In the genomic region with DNA sequence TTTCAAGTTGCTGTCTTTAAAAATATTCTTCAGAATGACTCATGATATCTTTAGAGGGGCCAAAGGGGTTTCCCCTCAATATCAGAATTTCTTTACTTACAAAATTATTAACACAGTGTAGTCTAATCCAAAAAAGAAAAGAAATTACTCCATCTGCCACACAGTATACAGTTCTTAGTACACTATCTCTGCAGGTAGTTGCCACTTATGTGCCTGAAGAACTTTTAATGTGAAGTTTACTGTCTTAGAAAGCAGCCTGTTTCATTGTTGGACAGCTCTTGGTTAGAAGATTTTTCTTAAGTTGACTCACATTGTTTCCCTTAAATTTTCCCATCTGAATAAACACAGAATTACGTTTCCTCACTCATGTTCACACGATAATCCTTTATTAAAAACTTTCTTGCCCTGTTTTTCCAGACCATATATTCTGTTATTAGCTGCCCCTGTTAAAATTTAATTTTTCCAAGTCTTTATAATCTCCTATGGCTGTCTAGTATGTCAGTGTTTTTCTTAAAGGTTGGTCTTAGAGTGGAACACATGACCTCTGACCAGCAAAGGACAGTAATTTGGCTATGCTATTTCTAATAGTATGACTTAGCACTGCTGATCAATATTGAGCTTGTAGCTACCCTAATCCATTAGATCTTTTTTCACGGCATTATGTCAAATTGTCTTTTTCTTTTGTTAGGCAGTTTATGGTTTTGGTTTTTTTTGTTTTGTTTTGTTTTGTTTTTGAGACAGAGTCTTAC, we compare ENCODE assay signal across 17 cellular contexts. TPM values are rescaled to one million over a fixed set of nuclear protein-coding genes. Genes with fewer than 3 reads are reported as not detected.
DNase-seq lines count a peak whose midpoint lies in the region; ATAC-seq, FAIRE-seq and TF ChIP-seq lines count a peak whose summit lies in the region.
"Had no signal": no experiment of that assay in that cellular context is flagged by ENCODE, and none has a peak within 500 bp of the region (broad histone marks: within the 10 kb centered on the region; RNA-seq: fewer than 3 reads in every experiment).

No MANE protein-coding gene starts in this region.

- no peaks in the 10 kb centered on the region for H4K20me1 ChIP-seq in GM12878 (ENCODE audit: control insufficient read depth, insufficient read depth)

- H3K27me3 Mint-ChIP-seq in mesothelial cell of epicardium (ENCODE audit: low read depth) = no peaks in the 10 kb centered on the region
- H3K27me3 Mint-ChIP-seq: memory B cell had no signal

- H3K9me3 ChIP-seq in GM12878 (replicated peaks; ENCODE audit: control insufficient read depth, insufficient read depth, low read length) (no peaks in the 10 kb centered on the region; the same call in 1 of the 3 replicates), adrenal gland (replicated peaks in 1 of 3) (peaks cover 0 to 3% (median 0%) of the 10 kb centered on the region in 3 donors)

- no peak overlapping the region for H2AFZ ChIP-seq in GM12878 (ENCODE audit: control insufficient read depth, low read depth, low read length)

- TF ChIP-seq CTCF in GM12878 (IDR thresholded peaks at IDR 0.05 in 2 of 3, conservative IDR thresholded peaks at IDR 0.05 in 1 of 3; ENCODE audit: control insufficient read depth in 2 of 3, extremely low read depth in 1 of 3, insufficient read depth in 1 of 3, low read depth in 3 of 3, low read length in 3 of 3) = no peak
- TF ChIP-seq CTCF in adrenal gland (IDR thresholded peaks at IDR 0.05) = no peak
- no peak for TF ChIP-seq CTCF in mesothelial cell of epicardium (IDR thresholded peaks at IDR 0.05; ENCODE audit: unreplicated experiment)

- H3K9ac ChIP-seq in GM12878 (ENCODE audit: control insufficient read depth, insufficient read depth, low read length) = no peak overlapping the region

- no peak overlapping the region for H3K4me3 Mint-ChIP-seq in mesothelial cell of epicardium
- H3K4me3 Mint-ChIP-seq: activated T-cell treated with anti-CD3 and anti-CD28 coated beads, Interleukin-2, amount 50 U/mL, for 4 hours; memory B cell had no signal

- in situ Hi-C loops in GM12878 (cut with MboI) = no loop called here

- no peaks in the 10 kb centered on the region for H3K9me3 Mint-ChIP-seq in mesothelial cell of epicardium
- H3K9me3 Mint-ChIP-seq: activated T-cell treated with anti-CD3 and anti-CD28 coated beads, Interleukin-2, amount 50 U/mL, for 4 hours; memory B cell had no signal

- intact Hi-C loops in GM12878 (cut with micrococcal nuclease; ENCODE audit: unreplicated experiment) = loop anchor here (2.0 kb wide), 1 partner anchor 35 kb away; no protein-coding TSS in a partner anchor
- intact Hi-C loops in adrenal gland (cut with DNase I) = no loop called here

- DNase-seq in GM12878 (ENCODE audit: low read depth, low spot score) = no peak
- no peak for DNase-seq in T1000 (lab: John Stamatoyannopoulos, UW)
- DNase-seq in adrenal gland = no peak
- no peak for DNase-seq in RPMI8226
- no peak for DNase-seq in mesothelial cell of epicardium (ENCODE audit: low spot score in 2 of 2, unreplicated experiment in 2 of 2)
- DNase-seq: activated T-cell treated with anti-CD3 and anti-CD28 coated beads, Interleukin-2, amount 50 U/mL, for 4 hours; GDM1; GOT3; NCI-H1417 treated with DMSO at 0.1 percent for 48 hours; NCI-H69; SIG-M5 had no signal

- H3K4me1 ChIP-seq in GM12878 (ENCODE audit: control insufficient read depth, insufficient read depth, low read length) (peaks cover 8% of the 10 kb centered on the region), adrenal gland (replicated peaks in 1 of 2) (no peaks in the 10 kb centered on the region)

- no peaks in the 10 kb centered on the region for H3K79me2 ChIP-seq in GM12878 (ENCODE audit: control insufficient read depth, insufficient read depth, low read length)

- RAD21 ChIA-PET in GM12878 (lab: Charles Lee; ENCODE audit: unreplicated experiment) = interaction anchor here (0.6 to 2.5 kb wide), 6 partner anchors 11 to 36 kb away, joined by 3 to 14 read pairs (median 6); no protein-coding TSS in a partner anchor

- peaks cover 9% of the 10 kb centered on the region for H3K4me1 Mint-ChIP-seq in mesothelial cell of epicardium

- ATAC-seq in GM18520 (IDR thresholded peaks at IDR 0.05; ENCODE audit: unreplicated experiment) = peak; percentile 81
- peak; percentile 37 for ATAC-seq in GM21447 (IDR thresholded peaks at IDR 0.05; ENCODE audit: unreplicated experiment)
- ATAC-seq in HG03039 (IDR thresholded peaks at IDR 0.05; ENCODE audit: unreplicated experiment) = peak; percentile 80
- ATAC-seq in GM12878 = peak; percentile 84

- H3K36me3 Mint-ChIP-seq in mesothelial cell of epicardium = peaks cover 18% of the 10 kb centered on the region
- H3K36me3 Mint-ChIP-seq: memory B cell had no signal

- 0% methylated on average over 3 of the region's 3 CpGs for WGBS in GM12878 (ENCODE audit: insufficient coverage, insufficient replicate concordance, low lambda C conversion rate, missing lambda C conversion rate)
- 91 to 96% (median 94%) methylated on average over 3 of the region's 3 CpGs for WGBS in adrenal gland, 4 donors

- TF ChIP-seq EP300 in GM12878 (IDR thresholded peaks at IDR 0.05; ENCODE audit: borderline replicate concordance in 1 of 2, control insufficient read depth in 1 of 2, low read depth in 2 of 2, low read length in 2 of 2) = no peak

- FAIRE-seq in GM12878 (lab: Jason Lieb, UNC) = peak; percentile 66
- FAIRE-seq: bronchial epithelial cell had no signal

- SMC1A ChIA-PET in GM12878 (lab: Charles Lee; ENCODE audit: uncharacterized antibody, unreplicated experiment) = interaction anchor here (0.9 to 3.5 kb wide), 8 partner anchors 21 to 86 kb away, joined by 4 to 24 read pairs (median 8); partner anchors contain the start of gene FKTN

- TF ChIP-seq RAD21 in GM12878 (IDR thresholded peaks at IDR 0.05; ENCODE audit: insufficient read depth, low read depth, low read length) = no peak

- H3K4me2 ChIP-seq in GM12878 (ENCODE audit: control insufficient read depth, insufficient read depth) = peak overlapping the region; percentile 32; the same call in 1 of the 2 replicates

- H3K27ac Mint-ChIP-seq in mesothelial cell of epicardium = no peak overlapping the region
- H3K27ac Mint-ChIP-seq: memory B cell had no signal

- no peaks in the 10 kb centered on the region; a peak in 1 of 4 replicates for H3K36me3 ChIP-seq in GM12878 (ENCODE audit: control insufficient read depth in 2 of 2, insufficient read depth in 2 of 2, low read length in 1 of 2)
- H3K36me3 ChIP-seq in adrenal gland (replicated peaks in 1 of 2) = no peaks in the 10 kb centered on the region

- CTCF ChIA-PET in GM12878 (lab: Yijun Ruan, JAX) = interaction anchor here (0.6 to 1.8 kb wide), 5 partner anchors 35 to 775 kb away, joined by 3 to 8 read pairs (median 3); no protein-coding TSS in a partner anchor

- H3K4me3 ChIP-seq in GM12878 = no peak overlapping the region
- no peak overlapping the region for H3K4me3 ChIP-seq in adrenal gland

- BruUV-seq in GM12878 (replicated peaks; lab: Mats Ljungman, UMichigan) = no TSS peak

- TF ChIP-seq POLR2A in GM12878 (IDR thresholded peaks at IDR 0.05; ENCODE audit: low read depth, low read length) = no peak
- no peak for TF ChIP-seq POLR2A in adrenal gland (IDR thresholded peaks at IDR 0.05)

- POLR2A ChIA-PET in GM12878 (lab: Charles Lee) = interaction anchor here (2.0 to 2.6 kb wide), 2 partner anchors 32 to 36 kb away, joined by 6 to 9 read pairs; no protein-coding TSS in a partner anchor

- H3K27me3 ChIP-seq in GM12878 (replicated peaks in 1 of 2; ENCODE audit: control insufficient read depth in 2 of 2, insufficient read depth in 2 of 2, low read length in 1 of 2) (no peaks in the 10 kb centered on the region), adrenal gland (no peaks in the 10 kb centered on the region)

- H3K27ac ChIP-seq in GM12878 (ENCODE audit: control insufficient read depth, insufficient read depth) = peak overlapping the region; percentile 49
- no peak overlapping the region for H3K27ac ChIP-seq in adrenal gland
- H3K27ac ChIP-seq: C4-2B had no signal

TF ChIP-seq in GM12878, 131 proteins besides CTCF, POLR2A, EP300 and RAD21 (continues in another document):
- no peak for TF ChIP-seq ASH2L (IDR thresholded peaks at IDR 0.05; ENCODE audit: borderline replicate concordance, low read depth)
- no peak for TF ChIP-seq FOXK2 (IDR thresholded peaks at IDR 0.05)
- TF ChIP-seq POLR2AphosphoS5 (IDR thresholded peaks at IDR 0.05; ENCODE audit: low read length) = no peak
- 0 out of 2 replicates have a peak, but pooled peaks have one; percentile 2 for TF ChIP-seq MEF2A (IDR thresholded peaks at IDR 0.05; ENCODE audit: insufficient read depth, low read depth, low read length)
- TF ChIP-seq ZNF217 (IDR thresholded peaks at IDR 0.05) = peak; percentile 30; the same call in 1 of the 2 replicates
- peak; percentile 65; the same call in 1 of the 2 replicates for TF ChIP-seq FOXM1 (IDR thresholded peaks at IDR 0.05; ENCODE audit: low read depth, low read length)

RNA-seq across cellular contexts. Expression of gene FKTN, which starts 21.8 kb away (rescaled TPM):
- total RNA-seq in GM12878 (2013; cell fraction: nucleolus; rRNA removed) = 108 and 128 TPM in 2 replicates
- 9.0 and 9.3 TPM in 2 replicates for total RNA-seq in GM12878 (2014; rRNA removed)
- 15.6 and 18.8 TPM in 2 replicates for total RNA-seq in GM12878 (2014; rRNA removed; fragmentation: Illumina TruSeq; extraction: Trizol)
- 9.6 and 11.9 TPM in 2 replicates for total RNA-seq in GM12878 (2021)
- polyA plus RNA-seq in GM12878 (2011; ENCODE audit: low read depth) = 2.9 TPM
- 11.6 and 22.0 TPM in 2 replicates for polyA plus RNA-seq in GM12878 (2011; rRNA removed)
- polyA plus RNA-seq in GM12878 (2011; cell fraction: cytosol; rRNA removed) = 3.5 and 4.1 TPM in 2 replicates
- 12.5 and 16.1 TPM in 2 replicates for polyA plus RNA-seq in GM12878 (2011; cell fraction: nucleus; rRNA removed)
- 5.9 and 6.6 TPM in 2 replicates for polyA plus RNA-seq in GM12878 (2012)
- 12.7 and 15.9 TPM in 2 replicates for polyA plus RNA-seq in GM12878 (2014; fragmentation: Illumina TruSeq; extraction: Trizol)
- 1 to 10 TPM; 3.6 to 5.5 TPM for polyA plus RNA-seq in GM12878 (2014; fragmentation: Nextera tagmentation; extraction: Ambion mirVana)
- 5.7 and 6.7 TPM in 2 replicates for polyA plus RNA-seq in GM12878 (2014; rRNA removed)
- 10 to 100 TPM in 1 of 2 experiments, 1 to 10 TPM in 1; 9.6 to 11.6 TPM for polyA plus RNA-seq in GM12878 (2016; fragmentation: Nextera tagmentation; extraction: Ambion mirVana)
- 14.5 and 14.6 TPM in 2 replicates for polyA minus RNA-seq in GM12878 (2011; rRNA and poly(A)+ RNA removed)
- polyA minus RNA-seq in GM12878 (2011; cell fraction: cytosol; rRNA and poly(A)+ RNA removed) = 3.2 and 5.7 TPM in 2 replicates
- 18.6 and 19.5 TPM in 2 replicates for polyA minus RNA-seq in GM12878 (2011; cell fraction: nucleus; rRNA and poly(A)+ RNA removed)
- 10 to 100 TPM in 7 of 8 donors, 1 to 10 TPM in 1; 8.7 to 39.1 (median 16.6) TPM for total RNA-seq in adrenal gland
- 10 to 100 TPM in 1 of 3 donors, 1 to 10 TPM in 2; 4.1 to 15.8 (median 4.3) TPM for polyA plus RNA-seq in adrenal gland
- total RNA-seq in mesothelial cell of epicardium = 26.8 to 29.6 TPM (median 29.2 TPM) in 3 replicates
